ENCODE assay signal across 9 cellular contexts in genomic region chr6:26121141-26122004, GRCh38. TPM values are rescaled to one million over a fixed set of nuclear protein-coding genes. Genes with fewer than 3 reads are reported as not detected.
DNase-seq lines count a peak whose midpoint lies in the region; ATAC-seq, FAIRE-seq and TF ChIP-seq lines count a peak whose summit lies in the region.
"Had no signal": no experiment of that assay in that cellular context is flagged by ENCODE, and none has a peak within 500 bp of the region (broad histone marks: within the 10 kb centered on the region; RNA-seq: fewer than 3 reads in every experiment).

No MANE protein-coding gene starts in this region.

- H3K4me3 Mint-ChIP-seq in GM23338, result peak overlapping the region; percentile 37; the same call in 2 of the 3 replicates
- peak overlapping the region; percentile 40 for H3K4me3 Mint-ChIP-seq in activated CD4-positive, alpha-beta memory T cell treated with anti-CD3 and anti-CD28 coated beads, Interleukin-2, amount 10 ng/mL, durations not matched to agents 7 days and 5 days

- H3K79me2 ChIP-seq in ACC112 (ENCODE audit: control insufficient read depth, insufficient read depth, low read length, unreplicated experiment), result peaks cover 24% of the 10 kb centered on the region
- peaks cover 23% of the 10 kb centered on the region for H3K79me2 ChIP-seq in GM23338 (replicated peaks; ENCODE audit: insufficient read depth)
- H3K79me2 ChIP-seq in keratinocyte (ENCODE audit: control insufficient read depth, insufficient read depth, low read length), result peaks cover 18% of the 10 kb centered on the region

- peaks cover 15% of the 10 kb centered on the region for H3K4me1 Mint-ChIP-seq in GM23338
- peaks cover 25% of the 10 kb centered on the region for H3K4me1 Mint-ChIP-seq in activated CD4-positive, alpha-beta memory T cell treated with anti-CD3 and anti-CD28 coated beads, Interleukin-2, amount 10 ng/mL, durations not matched to agents 7 days and 5 days

- H4K20me1 ChIP-seq in GM23338 (replicated peaks; ENCODE audit: insufficient read depth), result peaks cover 6% of the 10 kb centered on the region; the same call in 1 of the 2 replicates
- H4K20me1 ChIP-seq in keratinocyte (ENCODE audit: control insufficient read depth, extremely low read depth, insufficient read depth, low read length), result peaks cover 11% of the 10 kb centered on the region

- H3K9me1 ChIP-seq in keratinocyte (ENCODE audit: control insufficient read depth, extremely low read depth, insufficient read depth, low read length), result no peaks in the 10 kb centered on the region

- H3K4me2 ChIP-seq in GM23338 (0 out of 2 replicates have a peak overlapping the region, but pooled peaks have one; percentile 6), keratinocyte (ENCODE audit: control insufficient read depth, extremely low read depth, insufficient read depth, low read depth, low read length) (no peak overlapping the region)

- no peak for DNase-seq in GM23338 (ENCODE audit: low spot score)
- DNase-seq in activated CD4-positive, alpha-beta memory T cell treated with anti-CD3 and anti-CD28 coated beads, Interleukin-2, amount 10 ng/mL, durations not matched to agents 7 days and 5 days, result no peak
- no peak for DNase-seq in keratinocyte (ENCODE audit: low read depth, low spot score)
- no peak for DNase-seq in COR-L47 (lab: John Stamatoyannopoulos, UW)
- DNase-seq in NCI-H1092 treated with DMSO at 0.1 percent for 48 hours (lab: John Stamatoyannopoulos, UW), result no peak
- DNase-seq in mucosa of gallbladder (ENCODE audit: low spot score), result no peak
- no peak for DNase-seq in amniotic stem cell (lab: John Stamatoyannopoulos, UW)
- DNase-seq: esophagus squamous epithelium had no signal

- H3K9me3 Mint-ChIP-seq in GM23338, result peaks cover 16% of the 10 kb centered on the region
- H3K9me3 Mint-ChIP-seq in activated CD4-positive, alpha-beta memory T cell treated with anti-CD3 and anti-CD28 coated beads, Interleukin-2, amount 10 ng/mL, durations not matched to agents 7 days and 5 days, result no peaks in the 10 kb centered on the region

- dilution Hi-C loops in keratinocyte (cut with MboI; ENCODE audit: extremely low pct_ligation_motif_present, low sequenced_read_pairs), result no loop called here

- peaks cover 16% of the 10 kb centered on the region for H3K4me1 ChIP-seq in ACC112 (ENCODE audit: control insufficient read depth, insufficient read depth, low read length, unreplicated experiment)
- H3K4me1 ChIP-seq in GM23338 (ENCODE audit: insufficient read depth), result peaks cover 3% of the 10 kb centered on the region; the same call in 1 of the 2 replicates
- peaks cover 15% of the 10 kb centered on the region for H3K4me1 ChIP-seq in keratinocyte (ENCODE audit: control insufficient read depth, extremely low read depth, insufficient read depth, low read length)

- peak overlapping the region; percentile 8 for H3K4me3 ChIP-seq in ACC112 (ENCODE audit: low read depth, low read length)
- H3K4me3 ChIP-seq in GM23338, result no peak overlapping the region
- H3K4me3 ChIP-seq in keratinocyte (ENCODE audit: control insufficient read depth in 2 of 3, extremely low read depth in 1 of 3, insufficient read depth in 2 of 3, low read depth in 1 of 3, low read length in 3 of 3), result no peak overlapping the region

- no peaks in the 10 kb centered on the region for H3K27me3 ChIP-seq in ACC112 (ENCODE audit: insufficient read depth, low read length)
- H3K27me3 ChIP-seq in GM23338 (ENCODE audit: insufficient read depth), result no peaks in the 10 kb centered on the region
- H3K27me3 ChIP-seq in keratinocyte (ENCODE audit: control insufficient read depth, extremely low read depth, insufficient read depth, low read length), result no peaks in the 10 kb centered on the region
- H3K27me3 ChIP-seq: esophagus squamous epithelium had no signal

- peak overlapping the region; percentile 100 for H3K27ac Mint-ChIP-seq in GM23338
- peak overlapping the region; percentile 100 for H3K27ac Mint-ChIP-seq in activated CD4-positive, alpha-beta memory T cell treated with anti-CD3 and anti-CD28 coated beads, Interleukin-2, amount 10 ng/mL, durations not matched to agents 7 days and 5 days

- H3K36me3 ChIP-seq in ACC112 (ENCODE audit: insufficient read depth, low read length), result peaks cover 8% of the 10 kb centered on the region; the same call in 1 of the 2 replicates
- H3K36me3 ChIP-seq in GM23338 (ENCODE audit: insufficient read depth), result no peaks in the 10 kb centered on the region
- H3K36me3 ChIP-seq in keratinocyte (ENCODE audit: control insufficient read depth in 2 of 2, extremely low read depth in 1 of 2, insufficient read depth in 2 of 2, low read length in 2 of 2), result peaks cover 0 to 4% of the 10 kb centered on the region in 2 experiments
- H3K36me3 ChIP-seq: esophagus squamous epithelium had no signal

- ATAC-seq in GM23338, result no peak

- H2AFZ ChIP-seq in ACC112 (ENCODE audit: low read length, unreplicated experiment) (peak overlapping the region; percentile 36), GM23338 (no peak overlapping the region), keratinocyte (ENCODE audit: control insufficient read depth, low read length) (no peak overlapping the region)

- H3K9me3 ChIP-seq in keratinocyte (ENCODE audit: control insufficient read depth, low read depth, low read length), result no peaks in the 10 kb centered on the region
- H3K9me3 ChIP-seq: esophagus squamous epithelium had no signal

- TF ChIP-seq CTCF in GM23338 (conservative IDR thresholded peaks at IDR 0.05; ENCODE audit: low read depth in 2 of 2) (no peak), keratinocyte (optimal IDR thresholded peaks at IDR 0.05 in 1 of 3, IDR thresholded peaks at IDR 0.05 in 1 of 3, conservative IDR thresholded peaks at IDR 0.05 in 1 of 3; ENCODE audit: extremely low read depth in 1 of 3, insufficient read depth in 2 of 3, low read length in 3 of 3) (no peak)

- no peak for FAIRE-seq in keratinocyte (lab: Jason Lieb, UNC)

- POLR2A ChIA-PET in activated CD4-positive, alpha-beta memory T cell treated with anti-CD3 and anti-CD28 coated beads, Interleukin-2, amount 10 ng/mL, durations not matched to agents 7 days and 5 days (lab: Charles Lee), result interaction anchor here (1.0 to 2.8 kb wide), 5 partner anchors 13 to 76 kb away, joined by 5 to 24 read pairs (median 9); a partner anchor contains a TSS

- CTCF ChIA-PET in activated CD4-positive, alpha-beta memory T cell treated with anti-CD3 and anti-CD28 coated beads, Interleukin-2, amount 10 ng/mL, durations not matched to agents 7 days and 5 days (lab: Charles Lee), result interaction anchor here (1.5 kb wide), 1 partner anchor 18 kb away, joined by 8 read pairs; a partner anchor contains a TSS

- peaks cover 25% of the 10 kb centered on the region for H3K36me3 Mint-ChIP-seq in GM23338 (ENCODE audit: low read depth)
- H3K36me3 Mint-ChIP-seq in activated CD4-positive, alpha-beta memory T cell treated with anti-CD3 and anti-CD28 coated beads, Interleukin-2, amount 10 ng/mL, durations not matched to agents 7 days and 5 days (ENCODE audit: low read depth), result peaks cover 34% of the 10 kb centered on the region

- no peaks in the 10 kb centered on the region for H3K9me2 ChIP-seq in GM23338 (ENCODE audit: insufficient read depth)

- 0 out of 2 replicates have a peak, but pooled peaks cover 6% of the 10 kb centered on the region for H3F3A ChIP-seq in GM23338 (replicated peaks; ENCODE audit: low read depth)

- H3K27ac ChIP-seq in ACC112 (ENCODE audit: low read depth, low read length), result peak overlapping the region; percentile 4
- H3K27ac ChIP-seq in GM23338 (ENCODE audit: low read depth), result peak overlapping the region; percentile 97
- H3K27ac ChIP-seq in keratinocyte (ENCODE audit: control insufficient read depth, insufficient read depth, low read length), result peak overlapping the region; percentile 94

- peaks cover 32% of the 10 kb centered on the region for H3K27me3 Mint-ChIP-seq in GM23338 (ENCODE audit: insufficient read depth, low read depth, poor library complexity)
- H3K27me3 Mint-ChIP-seq in activated CD4-positive, alpha-beta memory T cell treated with anti-CD3 and anti-CD28 coated beads, Interleukin-2, amount 10 ng/mL, durations not matched to agents 7 days and 5 days, result no peaks in the 10 kb centered on the region

- H3K9ac ChIP-seq in keratinocyte (ENCODE audit: control insufficient read depth, extremely low read depth, insufficient read depth, low read length), result no peak overlapping the region

TF ChIP-seq in GM23338, 12 proteins besides CTCF, POLR2A, EP300 and RAD21 (continues in another document):
- no peak for TF ChIP-seq EZH2 (IDR thresholded peaks at IDR 0.05; ENCODE audit: low read depth, unreplicated experiment)
- TF ChIP-seq NANOG (IDR thresholded peaks at IDR 0.05; ENCODE audit: borderline replicate concordance), result no peak
- TF ChIP-seq JUNB (IDR thresholded peaks at IDR 0.05; ENCODE audit: unreplicated experiment), result no peak
- no peak for TF ChIP-seq STAT1 (IDR thresholded peaks at IDR 0.05; ENCODE audit: unreplicated experiment)
- TF ChIP-seq ZNF114 (CRISPR knock-in tag; IDR thresholded peaks at IDR 0.05), result no peak
- no peak for TF ChIP-seq ETS1 (IDR thresholded peaks at IDR 0.05)
- no peak for TF ChIP-seq EZH2phosphoT487 (IDR thresholded peaks at IDR 0.05; ENCODE audit: unreplicated experiment)

RNA-seq across cellular contexts. Expression of gene HFE, which starts 34.1 kb away (rescaled TPM):
- 0.63 and 0.78 TPM in 2 replicates for total RNA-seq in GM23338 (2014; rRNA removed; shearing (Covaris generic))
- 0.38 and 0.53 TPM in 2 replicates for polyA plus RNA-seq in GM23338 (2016; fragmentation: Nextera tagmentation; extraction: Ambion mirVana)
- total RNA-seq in activated CD4-positive, alpha-beta memory T cell treated with anti-CD3 and anti-CD28 coated beads, Interleukin-2, amount 10 ng/mL, durations not matched to agents 7 days and 5 days, result 1 to 10 TPM; 3.1 to 3.4 TPM
- 13.8 to 18.6 TPM (median 18.4 TPM) in 3 replicates for polyA plus RNA-seq in keratinocyte
- 1.8 TPM for polyA plus RNA-seq in keratinocyte (2011; ENCODE audit: low read depth)
- 4.8 and 5.8 TPM in 2 replicates for polyA plus RNA-seq in keratinocyte (2011; cell fraction: cytosol; rRNA removed)
- 22.5 and 22.9 TPM in 2 replicates for polyA plus RNA-seq in keratinocyte (2011; cell fraction: nucleus; rRNA removed)
- polyA plus RNA-seq in keratinocyte (2012; ENCODE audit: low replicate concordance), result 3.0 and 11.8 TPM in 2 replicates
- 16.8 to 21.1 TPM (median 19.5 TPM) in 3 replicates for polyA minus RNA-seq in keratinocyte
- 13.0 TPM for polyA minus RNA-seq in keratinocyte (2011; cell fraction: cytosol; rRNA and poly(A)+ RNA removed)
- polyA minus RNA-seq in keratinocyte (2011; cell fraction: nucleus; rRNA and poly(A)+ RNA removed), result 19.5 and 31.3 TPM in 2 replicates
- total RNA-seq in mucosa of gallbladder, result 19.1 TPM

Comparison
In these comparisons a context has a peak if more than half of its experiments do, and no peak if none do; other contexts are left out.
1. H3K27ac ChIP-seq: peak in every context shown above with its lines; median percentile 97 in GM23338; 94 in keratinocyte; 4 in ACC112.